ENCODE assay signal across 2 cellular contexts in the genomic region with DNA sequence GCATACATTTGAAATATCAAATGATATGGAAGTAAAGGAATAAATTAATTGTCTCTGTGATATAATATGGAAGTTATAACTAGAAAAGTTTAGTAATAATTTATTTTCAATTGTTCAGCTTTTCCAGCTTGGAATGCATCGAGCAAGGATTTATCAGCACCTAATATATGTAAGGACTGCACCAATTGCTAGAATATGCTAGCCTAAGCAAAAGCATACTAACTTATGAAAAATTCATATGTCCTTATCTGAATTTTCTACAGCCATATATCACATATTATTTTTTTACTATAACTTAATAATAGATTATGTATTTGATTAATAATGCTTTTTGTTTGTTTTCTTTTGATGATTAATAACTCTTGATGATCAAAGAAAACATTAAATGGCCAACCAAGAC.
TF ChIP-seq lines count a peak whose summit lies in the region.

No MANE protein-coding gene starts in this region.

TF ChIP-seq in IMR-90, 13 proteins besides CTCF, POLR2A, EP300 and RAD21:
- TF ChIP-seq MAZ (IDR thresholded peaks at IDR 0.05; ENCODE audit: borderline replicate concordance, low read depth, low read length) (no peak), RCOR1 (IDR thresholded peaks at IDR 0.05; ENCODE audit: insufficient replicate concordance, low read length) (no peak), CEBPB (IDR thresholded peaks at IDR 0.05; ENCODE audit: low read depth, low read length) (no peak), SMC3 (IDR thresholded peaks at IDR 0.05; ENCODE audit: low read depth, low read length) (no peak), MAFK (IDR thresholded peaks at IDR 0.05; ENCODE audit: low read depth, low read length) (peak; percentile 59)

TF ChIP-seq in K562, 482 proteins besides CTCF, POLR2A, EP300 and RAD21:
- TF ChIP-seq, protein P1, sequence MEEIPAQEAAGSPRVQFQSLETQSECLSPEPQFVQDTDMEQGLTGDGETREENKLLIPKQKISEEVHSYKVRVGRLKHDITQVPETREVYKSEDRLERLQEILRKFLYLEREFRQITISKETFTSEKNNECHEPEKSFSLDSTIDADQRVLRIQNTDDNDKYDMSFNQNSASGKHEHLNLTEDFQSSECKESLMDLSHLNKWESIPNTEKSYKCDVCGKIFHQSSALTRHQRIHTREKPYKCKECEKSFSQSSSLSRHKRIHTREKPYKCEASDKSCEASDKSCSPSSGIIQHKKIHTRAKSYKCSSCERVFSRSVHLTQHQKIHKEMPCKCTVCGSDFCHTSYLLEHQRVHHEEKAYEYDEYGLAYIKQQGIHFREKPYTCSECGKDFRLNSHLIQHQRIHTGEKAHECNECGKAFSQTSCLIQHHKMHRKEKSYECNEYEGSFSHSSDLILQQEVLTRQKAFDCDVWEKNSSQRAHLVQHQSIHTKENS (CRISPR knock-in tag; IDR thresholded peaks at IDR 0.05), result 0 out of 2 replicates have a peak, but pooled peaks have one; percentile 16
- TF ChIP-seq MLX (CRISPR knock-in tag; conservative IDR thresholded peaks at IDR 0.05) (no peak), MAFK (IDR thresholded peaks at IDR 0.05; ENCODE audit: low read length) (peak; percentile 46; the same call in 1 of the 2 replicates), MAFF (IDR thresholded peaks at IDR 0.05; ENCODE audit: low read length) (peak; percentile 47; the same call in 1 of the 2 replicates), RFX7 (CRISPR knock-in tag; IDR thresholded peaks at IDR 0.05) (no peak), ZNF699 (CRISPR knock-in tag; IDR thresholded peaks at IDR 0.05; ENCODE audit: insufficient replicate concordance) (no peak), ZC3H4 (CRISPR knock-in tag; IDR thresholded peaks at IDR 0.05; ENCODE audit: borderline replicate concordance) (no peak), KAT7 (CRISPR knock-in tag; IDR thresholded peaks at IDR 0.05; ENCODE audit: borderline replicate concordance) (0 out of 2 replicates have a peak, but pooled peaks have one; percentile 23)
